1 cellular context compared by ENCODE assay signal in the genomic region with DNA sequence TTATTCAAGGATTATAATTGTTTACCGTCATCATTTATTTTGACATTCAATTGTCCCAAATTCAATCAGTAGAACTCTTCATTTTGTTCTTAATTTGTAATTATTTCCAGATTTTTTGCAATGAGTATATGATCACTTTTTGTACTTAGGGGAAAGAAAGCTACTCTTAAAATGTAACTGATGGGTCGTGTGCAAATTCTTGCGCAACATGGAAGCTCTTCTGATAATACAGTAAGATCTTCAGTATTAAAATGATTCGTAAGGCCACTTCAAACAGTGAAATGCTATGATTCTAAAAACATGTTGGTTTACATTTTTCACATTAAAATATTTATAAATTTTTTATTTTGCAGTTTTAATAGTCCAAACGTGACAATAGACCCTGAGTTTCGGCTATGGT.
TF ChIP-seq lines count a peak whose summit lies in the region.

No MANE protein-coding gene starts in this region.

TF ChIP-seq in HepG2, 621 proteins besides CTCF, POLR2A, EP300 and RAD21 (continued from another document):
- TF ChIP-seq, protein P1, sequence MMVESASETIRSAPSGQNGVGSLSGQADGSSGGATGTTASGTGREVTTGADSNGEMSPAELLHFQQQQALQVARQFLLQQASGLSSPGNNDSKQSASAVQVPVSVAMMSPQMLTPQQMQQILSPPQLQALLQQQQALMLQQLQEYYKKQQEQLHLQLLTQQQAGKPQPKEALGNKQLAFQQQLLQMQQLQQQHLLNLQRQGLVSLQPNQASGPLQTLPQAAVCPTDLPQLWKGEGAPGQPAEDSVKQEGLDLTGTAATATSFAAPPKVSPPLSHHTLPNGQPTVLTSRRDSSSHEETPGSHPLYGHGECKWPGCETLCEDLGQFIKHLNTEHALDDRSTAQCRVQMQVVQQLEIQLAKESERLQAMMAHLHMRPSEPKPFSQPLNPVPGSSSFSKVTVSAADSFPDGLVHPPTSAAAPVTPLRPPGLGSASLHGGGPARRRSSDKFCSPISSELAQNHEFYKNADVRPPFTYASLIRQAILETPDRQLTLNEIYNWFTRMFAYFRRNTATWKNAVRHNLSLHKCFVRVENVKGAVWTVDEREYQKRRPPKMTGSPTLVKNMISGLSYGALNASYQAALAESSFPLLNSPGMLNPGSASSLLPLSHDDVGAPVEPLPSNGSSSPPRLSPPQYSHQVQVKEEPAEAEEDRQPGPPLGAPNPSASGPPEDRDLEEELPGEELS (CRISPR knock-in tag; IDR thresholded peaks at IDR 0.05): no peak
- TF ChIP-seq, protein P2, sequence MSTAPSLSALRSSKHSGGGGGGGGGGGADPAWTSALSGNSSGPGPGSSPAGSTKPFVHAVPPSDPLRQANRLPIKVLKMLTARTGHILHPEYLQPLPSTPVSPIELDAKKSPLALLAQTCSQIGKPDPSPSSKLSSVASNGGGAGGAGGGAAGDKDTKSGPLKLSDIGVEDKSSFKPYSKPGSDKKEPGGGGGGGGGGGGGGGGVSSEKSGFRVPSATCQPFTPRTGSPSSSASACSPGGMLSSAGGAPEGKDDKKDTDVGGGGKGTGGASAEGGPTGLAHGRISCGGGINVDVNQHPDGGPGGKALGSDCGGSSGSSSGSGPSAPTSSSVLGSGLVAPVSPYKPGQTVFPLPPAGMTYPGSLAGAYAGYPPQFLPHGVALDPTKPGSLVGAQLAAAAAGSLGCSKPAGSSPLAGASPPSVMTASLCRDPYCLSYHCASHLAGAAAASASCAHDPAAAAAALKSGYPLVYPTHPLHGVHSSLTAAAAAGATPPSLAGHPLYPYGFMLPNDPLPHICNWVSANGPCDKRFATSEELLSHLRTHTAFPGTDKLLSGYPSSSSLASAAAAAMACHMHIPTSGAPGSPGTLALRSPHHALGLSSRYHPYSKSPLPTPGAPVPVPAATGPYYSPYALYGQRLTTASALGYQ (CRISPR knock-in tag; IDR thresholded peaks at IDR 0.05): no peak
- TF ChIP-seq CEBPB (IDR thresholded peaks at IDR 0.05; ENCODE audit: borderline replicate concordance, low read depth, low read length) (peak; percentile 83), CEBPG (CRISPR knock-in tag; IDR thresholded peaks at IDR 0.05) (peak; percentile 25; the same call in 1 of the 2 replicates)
